24 cellular contexts compared by ENCODE assay signal in genomic region chr6:169779092-169779815, GRCh38.
"Had no signal": no experiment of that assay in that cellular context is flagged by ENCODE, and none has a peak within 500 bp of the region (broad histone marks: within the 10 kb centered on the region; RNA-seq: fewer than 3 reads in every experiment).

No MANE protein-coding gene starts in this region.

- H3K27me3 Mint-ChIP-seq: activated naive CD8-positive, alpha-beta T cell treated with anti-CD3 and anti-CD28 coated beads, Interleukin-2, amount 10 ng/mL, durations not matched to agents 7 days and 5 days; T-cell had no signal

- H3K27ac Mint-ChIP-seq: activated naive CD8-positive, alpha-beta T cell treated with anti-CD3 and anti-CD28 coated beads, Interleukin-2, amount 10 ng/mL, durations not matched to agents 7 days and 5 days; activated T-helper 2 cell treated with anti-CD3 and anti-CD28 coated beads, Interferon-gamma antibody, Interleukin-2, Interleukin-4, amounts not matched to agents 10 μg/mL and 5 μg/mL and 100 μg/mL, durations not matched to agents 14 hours and 24 hours and 36 hours; T-cell; T-helper 2 cell treated with Interferon-gamma antibody and Interleukin-4, amounts not matched to agents 5 μg/mL and 100 μg/mL, for 36 hours had no signal

- H3K4me3 Mint-ChIP-seq: activated naive CD8-positive, alpha-beta T cell treated with anti-CD3 and anti-CD28 coated beads, Interleukin-2, amount 10 ng/mL, durations not matched to agents 7 days and 5 days; activated T-cell treated with anti-CD3 and anti-CD28 coated beads, Interleukin-2, amount 50 U/mL, for 4 hours; nephron progenitor cell; T-cell; T-helper 2 cell treated with Interferon-gamma antibody and Interleukin-4, amounts not matched to agents 5 μg/mL and 100 μg/mL, for 36 hours had no signal

- DNase-seq: activated CD4-positive, alpha-beta T cell treated with anti-CD3 and anti-CD28 coated beads, Interleukin-2, amount 50 U/mL, for 1 hour; activated CD4-positive, CD25-positive, alpha-beta regulatory T cell treated with anti-CD3 and anti-CD28 coated beads, Interleukin-2, amount 50 U/mL, for 72 hours; activated CD8-positive, alpha-beta memory T cell treated with anti-CD3 and anti-CD28 coated beads for 24 hours; activated CD8-positive, alpha-beta memory T cell treated with anti-CD3 and anti-CD28 coated beads, Interleukin-2, amount 50 U/mL, for 4 hours; activated naive CD4-positive, alpha-beta T cell treated with Interleukin-2 at 50 U/mL for 16 hours; activated naive CD8-positive, alpha-beta T cell treated with anti-CD3 and anti-CD28 coated beads, Interleukin-2, amount 10 ng/mL, durations not matched to agents 7 days and 5 days; activated T-cell treated with anti-CD3 and anti-CD28 coated beads, Interleukin-2, amount 50 U/mL, for 4 hours; amygdala; dermis blood vessel endothelial cell; effector memory CD4-positive, alpha-beta T cell; heart left ventricle; left colon; mesenchymal stem cell; mucosa of descending colon; nephron progenitor cell; occipital lobe; retina; stimulated activated CD4-positive, alpha-beta T cell treated with anti-CD3 and anti-CD28 coated beads, Interleukin-4, amount 100 ng/mL, for 1 hour; stimulated activated naive CD4-positive, alpha-beta T cell treated with Interleukin-2 at 50 U/mL for 16 hours; T-cell; WERI-Rb-1 had no signal

- H3K4me1 ChIP-seq: heart left ventricle had no signal

- H3K4me1 Mint-ChIP-seq: nephron progenitor cell, T-cell had no signal

- H3K27ac ChIP-seq: cardiac muscle cell, heart left ventricle, WERI-Rb-1 had no signal

- H3K9me3 ChIP-seq: heart left ventricle, mucosa of descending colon had no signal

- H3K9me3 Mint-ChIP-seq: activated naive CD8-positive, alpha-beta T cell treated with anti-CD3 and anti-CD28 coated beads, Interleukin-2, amount 10 ng/mL, durations not matched to agents 7 days and 5 days; activated T-cell treated with anti-CD3 and anti-CD28 coated beads, Interleukin-2, amount 50 U/mL, for 4 hours; activated T-helper 2 cell treated with anti-CD3 and anti-CD28 coated beads, Interferon-gamma antibody, Interleukin-2, Interleukin-4, amounts not matched to agents 10 μg/mL and 5 μg/mL and 100 μg/mL, durations not matched to agents 14 hours and 24 hours and 36 hours; T-cell; T-helper 2 cell treated with Interferon-gamma antibody and Interleukin-4, amounts not matched to agents 5 μg/mL and 100 μg/mL, for 36 hours had no signal

- ATAC-seq: activated T-cell treated with anti-CD3 and anti-CD28 coated beads, Interleukin-2, amount 50 U/mL, for 4 hours; heart left ventricle; left colon; mucosa of descending colon; T-cell had no signal

- H3K4me3 ChIP-seq: cardiac muscle cell, heart left ventricle, mucosa of descending colon had no signal

- H3K27me3 ChIP-seq: cardiac muscle cell, heart left ventricle had no signal

- H3K36me3 ChIP-seq: WERI-Rb-1 had no signal
